1 cellular context compared by ENCODE assay signal in the genomic region with DNA sequence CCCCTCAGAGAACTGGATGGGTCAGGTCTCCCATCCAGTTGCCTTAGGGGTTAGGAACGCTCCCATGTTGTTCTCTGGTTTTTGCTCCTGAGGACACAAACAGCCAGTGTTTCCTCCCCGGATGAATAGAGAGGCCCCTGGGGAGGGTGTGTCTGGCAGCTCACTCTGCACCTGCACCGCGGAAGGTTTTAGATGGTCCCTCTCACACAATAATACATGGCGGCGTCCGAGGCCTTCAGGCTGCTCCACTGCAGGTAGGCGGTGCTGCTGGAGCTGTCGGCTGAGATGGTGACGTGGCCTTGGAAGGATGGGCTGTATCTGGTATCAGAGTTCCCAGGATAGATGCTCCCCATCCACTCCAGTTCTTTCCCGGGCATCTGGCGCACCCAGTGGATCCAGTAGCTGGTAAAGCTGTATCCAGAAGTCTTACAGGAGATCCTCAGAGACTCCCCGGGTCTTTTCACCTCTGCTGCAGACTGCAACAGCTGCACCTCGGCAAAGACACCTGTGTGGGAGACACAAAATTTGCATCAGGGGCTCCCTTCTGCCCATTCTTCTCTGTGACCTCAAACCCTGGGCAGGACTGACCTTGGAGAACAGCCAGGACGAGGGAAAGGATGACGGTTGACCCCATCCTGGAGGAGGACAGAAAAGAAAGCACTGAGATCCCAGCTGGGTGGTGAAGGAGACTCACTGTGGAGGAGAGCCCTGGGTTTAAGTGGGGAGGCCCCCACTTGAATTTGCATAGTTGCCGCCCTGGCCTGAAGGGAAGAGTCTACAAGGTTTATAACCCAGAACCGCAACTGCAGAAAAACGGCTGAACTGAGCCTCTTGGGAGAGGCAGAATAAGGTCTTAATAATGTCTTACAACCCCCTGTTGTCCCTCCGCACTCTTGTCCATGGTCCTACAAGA.
TF ChIP-seq lines count a peak whose summit lies in the region.

No MANE protein-coding gene starts in this region.

TF ChIP-seq in GM12878, 131 proteins besides CTCF, POLR2A, EP300 and RAD21 (continued from another document):
- TF ChIP-seq, protein P1, sequence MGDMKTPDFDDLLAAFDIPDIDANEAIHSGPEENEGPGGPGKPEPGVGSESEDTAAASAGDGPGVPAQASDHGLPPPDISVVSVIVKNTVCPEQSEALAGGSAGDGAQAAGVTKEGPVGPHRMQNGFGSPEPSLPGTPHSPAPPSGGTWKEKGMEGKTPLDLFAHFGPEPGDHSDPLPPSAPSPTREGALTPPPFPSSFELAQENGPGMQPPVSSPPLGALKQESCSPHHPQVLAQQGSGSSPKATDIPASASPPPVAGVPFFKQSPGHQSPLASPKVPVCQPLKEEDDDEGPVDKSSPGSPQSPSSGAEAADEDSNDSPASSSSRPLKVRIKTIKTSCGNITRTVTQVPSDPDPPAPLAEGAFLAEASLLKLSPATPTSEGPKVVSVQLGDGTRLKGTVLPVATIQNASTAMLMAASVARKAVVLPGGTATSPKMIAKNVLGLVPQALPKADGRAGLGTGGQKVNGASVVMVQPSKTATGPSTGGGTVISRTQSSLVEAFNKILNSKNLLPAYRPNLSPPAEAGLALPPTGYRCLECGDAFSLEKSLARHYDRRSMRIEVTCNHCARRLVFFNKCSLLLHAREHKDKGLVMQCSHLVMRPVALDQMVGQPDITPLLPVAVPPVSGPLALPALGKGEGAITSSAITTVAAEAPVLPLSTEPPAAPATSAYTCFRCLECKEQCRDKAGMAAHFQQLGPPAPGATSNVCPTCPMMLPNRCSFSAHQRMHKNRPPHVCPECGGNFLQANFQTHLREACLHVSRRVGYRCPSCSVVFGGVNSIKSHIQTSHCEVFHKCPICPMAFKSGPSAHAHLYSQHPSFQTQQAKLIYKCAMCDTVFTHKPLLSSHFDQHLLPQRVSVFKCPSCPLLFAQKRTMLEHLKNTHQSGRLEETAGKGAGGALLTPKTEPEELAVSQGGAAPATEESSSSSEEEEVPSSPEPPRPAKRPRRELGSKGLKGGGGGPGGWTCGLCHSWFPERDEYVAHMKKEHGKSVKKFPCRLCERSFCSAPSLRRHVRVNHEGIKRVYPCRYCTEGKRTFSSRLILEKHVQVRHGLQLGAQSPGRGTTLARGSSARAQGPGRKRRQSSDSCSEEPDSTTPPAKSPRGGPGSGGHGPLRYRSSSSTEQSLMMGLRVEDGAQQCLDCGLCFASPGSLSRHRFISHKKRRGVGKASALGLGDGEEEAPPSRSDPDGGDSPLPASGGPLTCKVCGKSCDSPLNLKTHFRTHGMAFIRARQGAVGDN (IDR thresholded peaks at IDR 0.05), result no peak
- TF ChIP-seq BCL11A (IDR thresholded peaks at IDR 0.05; ENCODE audit: low read depth, low read length) (no peak), MEF2B (IDR thresholded peaks at IDR 0.05; ENCODE audit: partially characterized antibody, poor library complexity, severe bottlenecking) (peak; percentile 47), BHLHE40 (IDR thresholded peaks at IDR 0.05; ENCODE audit: borderline replicate concordance in 1 of 2, low read depth in 2 of 2, low read length in 1 of 2) (0 out of 4 replicates have a peak, but pooled peaks of 1 of the 2 experiments have one; percentile 5), RAD51 (IDR thresholded peaks at IDR 0.05) (0 out of 2 replicates have a peak, but pooled peaks have one; percentile 41), RUNX3 (IDR thresholded peaks at IDR 0.05; ENCODE audit: low read length) (peak; percentile 67), CREM (IDR thresholded peaks at IDR 0.05; ENCODE audit: low read depth) (0 out of 2 replicates have a peak, but pooled peaks have one; percentile 39), ZZZ3 (IDR thresholded peaks at IDR 0.05; ENCODE audit: control insufficient read depth, insufficient read length, low read depth) (no peak), SIN3A (IDR thresholded peaks at IDR 0.05; ENCODE audit: low read depth, low read length) (no peak; the same call in 1 of the 2 replicates), ZSCAN29 (IDR thresholded peaks at IDR 0.05) (peak; percentile 99), CBX5 (IDR thresholded peaks at IDR 0.05; ENCODE audit: low read depth) (no peak), CHD4 (IDR thresholded peaks at IDR 0.05) (no peak), ATF7 (IDR thresholded peaks at IDR 0.05; ENCODE audit: low read depth) (no peak), ZNF384 (IDR thresholded peaks at IDR 0.05; ENCODE audit: borderline replicate concordance, low read depth, low read length) (no peak), RFX5 (IDR thresholded peaks at IDR 0.05; ENCODE audit: low read depth, low read length) (no peak), IKZF1 (conservative IDR thresholded peaks at IDR 0.05) (0 out of 2 replicates have a peak, but pooled peaks have one; percentile 16), GATAD2B (conservative IDR thresholded peaks at IDR 0.05; ENCODE audit: low read depth) (0 out of 2 replicates have a peak, but pooled peaks have one; percentile 23), HDGF (IDR thresholded peaks at IDR 0.05) (no peak), YBX1 (IDR thresholded peaks at IDR 0.05) (no peak), CBX3 (IDR thresholded peaks at IDR 0.05; ENCODE audit: borderline replicate concordance, low read depth) (no peak), NBN (IDR thresholded peaks at IDR 0.05) (0 out of 2 replicates have a peak, but pooled peaks have one; percentile 26), IKZF2 (IDR thresholded peaks at IDR 0.05) (peak in 1 of 2 experiments; percentile 30; a peak in 1 of 4 replicates), MXI1 (IDR thresholded peaks at IDR 0.05; ENCODE audit: low read depth, low read length) (no peak), YY1 (IDR thresholded peaks at IDR 0.05; ENCODE audit: low read depth, low read length) (peak; percentile 68), TCF3 (IDR thresholded peaks at IDR 0.05; ENCODE audit: borderline replicate concordance, insufficient read depth, low read depth, low read length) (peak; percentile 8; the same call in 1 of the 2 replicates), NR2F1 (conservative IDR thresholded peaks at IDR 0.05) (0 out of 2 replicates have a peak, but pooled peaks have one; percentile 11)
- TF ChIP-seq, protein P2, sequence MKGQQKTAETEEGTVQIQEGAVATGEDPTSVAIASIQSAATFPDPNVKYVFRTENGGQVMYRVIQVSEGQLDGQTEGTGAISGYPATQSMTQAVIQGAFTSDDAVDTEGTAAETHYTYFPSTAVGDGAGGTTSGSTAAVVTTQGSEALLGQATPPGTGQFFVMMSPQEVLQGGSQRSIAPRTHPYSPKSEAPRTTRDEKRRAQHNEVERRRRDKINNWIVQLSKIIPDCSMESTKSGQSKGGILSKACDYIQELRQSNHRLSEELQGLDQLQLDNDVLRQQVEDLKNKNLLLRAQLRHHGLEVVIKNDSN (IDR thresholded peaks at IDR 0.05; ENCODE audit: borderline replicate concordance, extremely low read length, insufficient read depth, low read depth, low read length), result no peak
- TF ChIP-seq, protein P3, sequence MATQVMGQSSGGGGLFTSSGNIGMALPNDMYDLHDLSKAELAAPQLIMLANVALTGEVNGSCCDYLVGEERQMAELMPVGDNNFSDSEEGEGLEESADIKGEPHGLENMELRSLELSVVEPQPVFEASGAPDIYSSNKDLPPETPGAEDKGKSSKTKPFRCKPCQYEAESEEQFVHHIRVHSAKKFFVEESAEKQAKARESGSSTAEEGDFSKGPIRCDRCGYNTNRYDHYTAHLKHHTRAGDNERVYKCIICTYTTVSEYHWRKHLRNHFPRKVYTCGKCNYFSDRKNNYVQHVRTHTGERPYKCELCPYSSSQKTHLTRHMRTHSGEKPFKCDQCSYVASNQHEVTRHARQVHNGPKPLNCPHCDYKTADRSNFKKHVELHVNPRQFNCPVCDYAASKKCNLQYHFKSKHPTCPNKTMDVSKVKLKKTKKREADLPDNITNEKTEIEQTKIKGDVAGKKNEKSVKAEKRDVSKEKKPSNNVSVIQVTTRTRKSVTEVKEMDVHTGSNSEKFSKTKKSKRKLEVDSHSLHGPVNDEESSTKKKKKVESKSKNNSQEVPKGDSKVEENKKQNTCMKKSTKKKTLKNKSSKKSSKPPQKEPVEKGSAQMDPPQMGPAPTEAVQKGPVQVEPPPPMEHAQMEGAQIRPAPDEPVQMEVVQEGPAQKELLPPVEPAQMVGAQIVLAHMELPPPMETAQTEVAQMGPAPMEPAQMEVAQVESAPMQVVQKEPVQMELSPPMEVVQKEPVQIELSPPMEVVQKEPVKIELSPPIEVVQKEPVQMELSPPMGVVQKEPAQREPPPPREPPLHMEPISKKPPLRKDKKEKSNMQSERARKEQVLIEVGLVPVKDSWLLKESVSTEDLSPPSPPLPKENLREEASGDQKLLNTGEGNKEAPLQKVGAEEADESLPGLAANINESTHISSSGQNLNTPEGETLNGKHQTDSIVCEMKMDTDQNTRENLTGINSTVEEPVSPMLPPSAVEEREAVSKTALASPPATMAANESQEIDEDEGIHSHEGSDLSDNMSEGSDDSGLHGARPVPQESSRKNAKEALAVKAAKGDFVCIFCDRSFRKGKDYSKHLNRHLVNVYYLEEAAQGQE (IDR thresholded peaks at IDR 0.05; ENCODE audit: low read depth, low read length), result 0 out of 2 replicates have a peak, but pooled peaks have one; percentile 34
- TF ChIP-seq, protein P4, sequence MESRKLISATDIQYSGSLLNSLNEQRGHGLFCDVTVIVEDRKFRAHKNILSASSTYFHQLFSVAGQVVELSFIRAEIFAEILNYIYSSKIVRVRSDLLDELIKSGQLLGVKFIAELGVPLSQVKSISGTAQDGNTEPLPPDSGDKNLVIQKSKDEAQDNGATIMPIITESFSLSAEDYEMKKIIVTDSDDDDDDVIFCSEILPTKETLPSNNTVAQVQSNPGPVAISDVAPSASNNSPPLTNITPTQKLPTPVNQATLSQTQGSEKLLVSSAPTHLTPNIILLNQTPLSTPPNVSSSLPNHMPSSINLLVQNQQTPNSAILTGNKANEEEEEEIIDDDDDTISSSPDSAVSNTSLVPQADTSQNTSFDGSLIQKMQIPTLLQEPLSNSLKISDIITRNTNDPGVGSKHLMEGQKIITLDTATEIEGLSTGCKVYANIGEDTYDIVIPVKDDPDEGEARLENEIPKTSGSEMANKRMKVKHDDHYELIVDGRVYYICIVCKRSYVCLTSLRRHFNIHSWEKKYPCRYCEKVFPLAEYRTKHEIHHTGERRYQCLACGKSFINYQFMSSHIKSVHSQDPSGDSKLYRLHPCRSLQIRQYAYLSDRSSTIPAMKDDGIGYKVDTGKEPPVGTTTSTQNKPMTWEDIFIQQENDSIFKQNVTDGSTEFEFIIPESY (IDR thresholded peaks at IDR 0.05), result no peak
TF ChIP-seq in GM12878: peak in this region for 17.
